25 cellular contexts compared by ENCODE assay signal in the genomic region with DNA sequence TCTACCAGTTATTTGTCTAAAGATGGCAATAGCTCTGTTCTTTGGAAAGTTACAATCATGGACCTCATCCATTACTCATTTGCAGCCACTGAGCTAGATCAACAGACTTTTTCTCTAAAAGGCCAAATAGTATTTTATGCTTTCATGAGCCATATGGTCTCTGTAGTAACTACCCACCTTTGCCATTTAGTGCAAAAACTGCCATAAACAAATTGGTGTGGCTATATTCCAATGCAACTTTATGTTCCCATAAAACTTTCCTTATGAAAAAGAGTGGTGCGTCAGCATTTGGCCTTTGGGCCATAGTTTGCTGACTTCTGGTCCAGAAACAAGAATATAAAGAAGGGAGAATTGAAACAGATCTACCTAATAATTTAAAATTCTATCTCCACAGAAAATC.
"Had no signal": no experiment of that assay in that cellular context is flagged by ENCODE, and none has a peak within 500 bp of the region (broad histone marks: within the 10 kb centered on the region; RNA-seq: fewer than 3 reads in every experiment).

No MANE protein-coding gene starts in this region.

- H3K27me3 ChIP-seq: esophagus squamous epithelium, right lobe of liver, stomach, thyroid gland had no signal

- ATAC-seq: effector memory CD8-positive, alpha-beta T cell; left lobe of liver; naive thymus-derived CD4-positive, alpha-beta T cell; right lobe of liver; stimulated activated effector memory CD8-positive, alpha-beta T cell treated with anti-CD3 and anti-CD28 coated beads, Interleukin-12 subunit alpha, Interleukin-12 subunit beta, amount 100 ng/mL, for 72 hours had no signal

- H3K36me3 ChIP-seq: esophagus squamous epithelium, prostate gland, right lobe of liver, stomach, thyroid gland had no signal

- H3K4me1 ChIP-seq: prostate gland, thyroid gland had no signal

- DNase-seq: cerebellar nuclear complex; cortex of kidney; effector memory CD8-positive, alpha-beta T cell; erythroblast; esophagus squamous epithelium; hypothalamus; immature natural killer cell; islet precursor cell; kidney glomerular epithelial cell; naive thymus-derived CD4-positive, alpha-beta T cell; nephron progenitor cell; nucleus accumbens; retina; right lobe of liver; stimulated activated CD4-positive, alpha-beta T cell treated with anti-CD3 and anti-CD28 coated beads, Interleukin-2, amount 100 ng/mL, for 24 hours; stimulated activated CD4-positive, alpha-beta T cell treated with anti-CD3 and anti-CD28 coated beads, Interleukin-4, amount 100 ng/mL, for 24 hours; stimulated activated naive CD4-positive, alpha-beta T cell treated with Interleukin-2 at 50 U/mL for 16 hours; stomach; thyroid gland had no signal

- H3K4me3 Mint-ChIP-seq: effector memory CD8-positive, alpha-beta T cell; immature natural killer cell; memory B cell; naive thymus-derived CD4-positive, alpha-beta T cell; nephron progenitor cell; stimulated activated effector memory CD8-positive, alpha-beta T cell treated with anti-CD3 and anti-CD28 coated beads, Interleukin-12 subunit alpha, Interleukin-12 subunit beta, amount 100 ng/mL, for 72 hours; type B pancreatic cell had no signal

- H3K27ac Mint-ChIP-seq: effector memory CD8-positive, alpha-beta T cell; immature natural killer cell; memory B cell; naive thymus-derived CD4-positive, alpha-beta T cell; nephron progenitor cell; stimulated activated effector memory CD8-positive, alpha-beta T cell treated with anti-CD3 and anti-CD28 coated beads, Interleukin-12 subunit alpha, Interleukin-12 subunit beta, amount 100 ng/mL, for 72 hours; type B pancreatic cell had no signal

- H3K27me3 Mint-ChIP-seq: effector memory CD8-positive, alpha-beta T cell; type B pancreatic cell had no signal

- H3K9me3 Mint-ChIP-seq: stimulated activated effector memory CD8-positive, alpha-beta T cell treated with anti-CD3 and anti-CD28 coated beads, Interleukin-12 subunit alpha, Interleukin-12 subunit beta, amount 100 ng/mL, for 72 hours had no signal

- H3K4me3 ChIP-seq: esophagus squamous epithelium, lung, prostate gland, right lobe of liver, stomach, thyroid gland had no signal

- H3K27ac ChIP-seq: esophagus squamous epithelium, prostate gland, right lobe of liver, stomach, thyroid gland had no signal

- H3K36me3 Mint-ChIP-seq: immature natural killer cell; memory B cell; naive thymus-derived CD4-positive, alpha-beta T cell; stimulated activated effector memory CD8-positive, alpha-beta T cell treated with anti-CD3 and anti-CD28 coated beads, Interleukin-12 subunit alpha, Interleukin-12 subunit beta, amount 100 ng/mL, for 72 hours; type B pancreatic cell had no signal

- H3K4me1 Mint-ChIP-seq: memory B cell; nephron progenitor cell; stimulated activated effector memory CD8-positive, alpha-beta T cell treated with anti-CD3 and anti-CD28 coated beads, Interleukin-12 subunit alpha, Interleukin-12 subunit beta, amount 100 ng/mL, for 72 hours had no signal
